Comparison of ENCODE assay signal across 19 cellular contexts in the genomic region with DNA sequence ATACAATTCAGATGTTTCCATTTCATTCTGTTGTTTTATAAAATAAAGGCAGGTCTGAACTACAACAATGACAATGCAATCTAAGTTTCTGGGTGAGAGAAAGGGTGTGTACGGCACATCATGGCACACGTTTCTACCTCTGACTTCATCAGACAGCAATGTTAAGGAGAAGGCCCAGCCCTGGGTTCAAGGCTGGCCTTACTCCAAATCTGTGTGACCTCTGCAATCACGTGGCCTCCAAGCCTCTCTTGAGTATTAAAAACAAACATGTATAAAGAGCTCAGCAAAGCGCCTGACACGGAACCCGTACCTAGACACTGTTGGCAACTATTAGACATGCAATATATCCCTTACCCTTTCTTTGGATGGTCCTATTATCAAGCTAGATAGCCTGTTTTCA.
A peak's percentile ranks its signal among the peaks of the same experiment; 100 is the strongest.
DNase-seq lines count a peak whose midpoint lies in the region; ATAC-seq and TF ChIP-seq lines count a peak whose summit lies in the region.
"Had no signal": no experiment of that assay in that cellular context is flagged by ENCODE, and none has a peak within 500 bp of the region (broad histone marks: within the 10 kb centered on the region; RNA-seq: fewer than 3 reads in every experiment).

No MANE protein-coding gene starts in this region.

- H2BK12ac ChIP-seq in neuronal stem cell (ENCODE audit: low read length), result no peak overlapping the region

- H3K4ac ChIP-seq in neuronal stem cell (ENCODE audit: low read length), result no peak overlapping the region

- H3K27me3 ChIP-seq in lung (ENCODE audit: control insufficient read depth, insufficient read depth), result no peaks in the 10 kb centered on the region
- no peaks in the 10 kb centered on the region for H3K27me3 ChIP-seq in neuronal stem cell (ENCODE audit: control insufficient read depth in 3 of 3, insufficient read depth in 3 of 3, low read depth in 1 of 3, low read length in 3 of 3)

- WGBS in lung, 2 donors, result 69 to 92% methylated on average over 6 of the region's 6 CpGs
- no CpG with 5 or more reads among the region's 6 CpGs for WGBS in neuronal stem cell (ENCODE audit: extremely low coverage in 2 of 2, insufficient read length in 2 of 2, insufficient replicate concordance in 1 of 2), 2 donors

- no peak overlapping the region for H3K23ac ChIP-seq in neuronal stem cell (ENCODE audit: low read depth, low read length, poor library complexity)

- H3K36me3 ChIP-seq in lung (ENCODE audit: control insufficient read depth in 2 of 2, insufficient read depth in 2 of 2, low read length in 2 of 2), result peaks cover 11 to 63% of the 10 kb centered on the region in 2 donors
- peaks cover 62 to 98% of the 10 kb centered on the region in 2 donors for H3K36me3 ChIP-seq in neuronal stem cell (replicated peaks in 1 of 2; ENCODE audit: control insufficient read depth in 2 of 2, insufficient read depth in 2 of 2, low read length in 2 of 2)

- H3K9me3 Mint-ChIP-seq in activated T-helper 1 cell treated with anti-CD3 and anti-CD28 coated beads, Interleukin-12 subunit alpha, Interleukin-12 subunit beta, Interleukin-2, Interleukin-4 antibody, amounts not matched to agents 30 ng/mL and 10 ng/mL and 1 ng/mL, durations not matched to agents 14 hours and 24 hours and 36 hours, result no peaks in the 10 kb centered on the region
- H3K9me3 Mint-ChIP-seq in central memory CD8-positive, alpha-beta T cell, result no peaks in the 10 kb centered on the region
- H3K9me3 Mint-ChIP-seq in stimulated activated memory B cell treated with anti-CD40 and anti-IgM and Interleukin-4, amounts not matched to agents 10 μg/mL and 1 μg/mL and 100 μg/mL, for 72 hours, result no peaks in the 10 kb centered on the region
- H3K9me3 Mint-ChIP-seq in activated CD4-positive, alpha-beta T cell treated with anti-CD3 and anti-CD28 coated beads, Interleukin-2, amount 10 ng/mL, durations not matched to agents 7 days and 5 days, result no peaks in the 10 kb centered on the region
- H3K9me3 Mint-ChIP-seq: CD4-positive, CD25-positive, alpha-beta regulatory T cell; GM23338 had no signal

- no peak overlapping the region for H3K9ac ChIP-seq in neuronal stem cell (ENCODE audit: low read depth, low read length, poor library complexity)

- POLR2A ChIA-PET in activated CD4-positive, alpha-beta T cell treated with anti-CD3 and anti-CD28 coated beads, Interleukin-2, amount 10 ng/mL, durations not matched to agents 7 days and 5 days (lab: Charles Lee), result no interaction called here

- H3K27ac ChIP-seq in lung (ENCODE audit: low read depth in 1 of 2, low read length in 1 of 2) (peak overlapping the region in 1 of 2 donors; percentile 3), neuronal stem cell (replicated peaks; ENCODE audit: low read length) (no peak overlapping the region)

- H3K36me3 Mint-ChIP-seq in activated T-helper 1 cell treated with anti-CD3 and anti-CD28 coated beads, Interleukin-12 subunit alpha, Interleukin-12 subunit beta, Interleukin-2, Interleukin-4 antibody, amounts not matched to agents 30 ng/mL and 10 ng/mL and 1 ng/mL, durations not matched to agents 14 hours and 24 hours and 36 hours (ENCODE audit: low read depth), result peaks cover 56% of the 10 kb centered on the region
- peaks cover 61% of the 10 kb centered on the region for H3K36me3 Mint-ChIP-seq in central memory CD8-positive, alpha-beta T cell (ENCODE audit: insufficient read depth)
- peaks cover 68% of the 10 kb centered on the region for H3K36me3 Mint-ChIP-seq in stimulated activated memory B cell treated with anti-CD40 and anti-IgM and Interleukin-4, amounts not matched to agents 10 μg/mL and 1 μg/mL and 100 μg/mL, for 72 hours
- peaks cover 40% of the 10 kb centered on the region for H3K36me3 Mint-ChIP-seq in activated CD4-positive, alpha-beta T cell treated with anti-CD3 and anti-CD28 coated beads, Interleukin-2, amount 10 ng/mL, durations not matched to agents 7 days and 5 days (ENCODE audit: low read depth)

- H3K4me2 ChIP-seq in neuronal stem cell (ENCODE audit: insufficient read depth, low read length, poor library complexity, severe bottlenecking), result no peak overlapping the region
- H3K4me2 ChIP-seq: GM23338 had no signal

- no peak overlapping the region for H2BK15ac ChIP-seq in neuronal stem cell (ENCODE audit: low read length)

- H4K91ac ChIP-seq in neuronal stem cell (ENCODE audit: low read depth, low read length, poor library complexity), result no peak overlapping the region

- peaks cover 2% of the 10 kb centered on the region for H3K79me1 ChIP-seq in neuronal stem cell (ENCODE audit: low read depth, low read length)

- H2BK5ac ChIP-seq in neuronal stem cell (ENCODE audit: low read length), result no peak overlapping the region

- CTCF ChIA-PET in activated CD4-positive, alpha-beta T cell treated with anti-CD3 and anti-CD28 coated beads, Interleukin-2, amount 10 ng/mL, durations not matched to agents 7 days and 5 days (lab: Charles Lee), result interaction anchor here (0.8 kb wide), 1 partner anchor 13 kb away, joined by 3 read pairs; no protein-coding TSS in a partner anchor

- intact Hi-C loops in activated T-helper 1 cell treated with anti-CD3 and anti-CD28 coated beads, Interleukin-12 subunit alpha, Interleukin-12 subunit beta, Interleukin-2, Interleukin-4 antibody, amounts not matched to agents 30 ng/mL and 10 ng/mL and 1 ng/mL, durations not matched to agents 14 hours and 24 hours and 36 hours (cut with micrococcal nuclease), result no loop called here

- peaks cover 10% of the 10 kb centered on the region for H3K4me1 Mint-ChIP-seq in activated T-helper 1 cell treated with anti-CD3 and anti-CD28 coated beads, Interleukin-12 subunit alpha, Interleukin-12 subunit beta, Interleukin-2, Interleukin-4 antibody, amounts not matched to agents 30 ng/mL and 10 ng/mL and 1 ng/mL, durations not matched to agents 14 hours and 24 hours and 36 hours (ENCODE audit: low read depth)
- peaks cover 13% of the 10 kb centered on the region for H3K4me1 Mint-ChIP-seq in central memory CD8-positive, alpha-beta T cell
- peaks cover 40% of the 10 kb centered on the region for H3K4me1 Mint-ChIP-seq in stimulated activated memory B cell treated with anti-CD40 and anti-IgM and Interleukin-4, amounts not matched to agents 10 μg/mL and 1 μg/mL and 100 μg/mL, for 72 hours
- peaks cover 20% of the 10 kb centered on the region for H3K4me1 Mint-ChIP-seq in activated CD4-positive, alpha-beta T cell treated with anti-CD3 and anti-CD28 coated beads, Interleukin-2, amount 10 ng/mL, durations not matched to agents 7 days and 5 days
- H3K4me1 Mint-ChIP-seq: GM23338 had no signal

- no peak overlapping the region for H3K14ac ChIP-seq in neuronal stem cell (ENCODE audit: low read length)

- no peak overlapping the region for H3K4me3 Mint-ChIP-seq in activated T-helper 1 cell treated with anti-CD3 and anti-CD28 coated beads, Interleukin-12 subunit alpha, Interleukin-12 subunit beta, Interleukin-2, Interleukin-4 antibody, amounts not matched to agents 30 ng/mL and 10 ng/mL and 1 ng/mL, durations not matched to agents 14 hours and 24 hours and 36 hours
- H3K4me3 Mint-ChIP-seq in central memory CD8-positive, alpha-beta T cell, result no peak overlapping the region
- H3K4me3 Mint-ChIP-seq in stimulated activated memory B cell treated with anti-CD40 and anti-IgM and Interleukin-4, amounts not matched to agents 10 μg/mL and 1 μg/mL and 100 μg/mL, for 72 hours, result no peak overlapping the region
- no peak overlapping the region for H3K4me3 Mint-ChIP-seq in activated CD4-positive, alpha-beta T cell treated with anti-CD3 and anti-CD28 coated beads, Interleukin-2, amount 10 ng/mL, durations not matched to agents 7 days and 5 days
- H3K4me3 Mint-ChIP-seq: CD4-positive, CD25-positive, alpha-beta regulatory T cell; GM23338 had no signal

- H2BK120ac ChIP-seq in neuronal stem cell (ENCODE audit: low read depth, low read length), result no peak overlapping the region

- DNase-seq in activated T-helper 1 cell treated with anti-CD3 and anti-CD28 coated beads, Interleukin-12 subunit alpha, Interleukin-12 subunit beta, Interleukin-2, Interleukin-4 antibody, amounts not matched to agents 30 ng/mL and 10 ng/mL and 1 ng/mL, durations not matched to agents 14 hours and 24 hours and 36 hours (ENCODE audit: low spot score), result no peak
- DNase-seq in central memory CD8-positive, alpha-beta T cell (ENCODE audit: low spot score in 2 of 2), result no peak
- DNase-seq in lung (ENCODE audit: low spot score) (peak; percentile 64), DMS53 (lab: John Stamatoyannopoulos, UW) (no peak), neuronal stem cell (ENCODE audit: low spot score) (no peak)
- no peak for DNase-seq in activated CD4-positive, alpha-beta T cell treated with anti-CD3 and anti-CD28 coated beads, Interleukin-2, amount 10 ng/mL, durations not matched to agents 7 days and 5 days
- DNase-seq: Caco-2; CD4-positive, CD25-positive, alpha-beta regulatory T cell; KBM-7; NCI-H1417 treated with DMSO at 0.1 percent for 48 hours; NCI-H1930; NCI-H2171; NCI-H446; NK-92 treated with Interleukin-12 subunit alpha and Interleukin-12 subunit beta, amount 100 ng/mL, for 24 hours; SHP77 treated with DMSO at 0.1 percent for 48 hours had no signal

- no peak overlapping the region for H4K8ac ChIP-seq in neuronal stem cell (ENCODE audit: low read depth, low read length)

- no peak for TF ChIP-seq CTCF in lung (IDR thresholded peaks at IDR 0.05; ENCODE audit: control extremely low read depth, extremely low read depth)

- H3K9me3 ChIP-seq in lung (ENCODE audit: control insufficient read depth in 2 of 2, insufficient read depth in 1 of 2, low read length in 1 of 2) (no peaks in the 10 kb centered on the region), neuronal stem cell (replicated peaks in 1 of 2; ENCODE audit: control insufficient read depth in 2 of 2, insufficient read depth in 1 of 2, low read depth in 1 of 2, low read length in 2 of 2) (no peaks in the 10 kb centered on the region)
- H3K9me3 ChIP-seq: Caco-2 had no signal

- H3K4me3 ChIP-seq in lung, result no peak overlapping the region
- H3K4me3 ChIP-seq in neuronal stem cell (ENCODE audit: low read length in 2 of 2), result no peak overlapping the region
- H3K4me3 ChIP-seq: GM23338 had no signal

- H3K4me1 ChIP-seq in lung (ENCODE audit: control insufficient read depth in 2 of 2, insufficient read depth in 2 of 2, low read length in 2 of 2) (peaks cover 9 to 14% of the 10 kb centered on the region in 2 donors), neuronal stem cell (ENCODE audit: control insufficient read depth in 2 of 2, insufficient read depth in 1 of 2, low read depth in 1 of 2, low read length in 2 of 2) (no peaks in the 10 kb centered on the region)
- H3K4me1 ChIP-seq: Caco-2 had no signal

- H3K27ac Mint-ChIP-seq in activated T-helper 1 cell treated with anti-CD3 and anti-CD28 coated beads, Interleukin-12 subunit alpha, Interleukin-12 subunit beta, Interleukin-2, Interleukin-4 antibody, amounts not matched to agents 30 ng/mL and 10 ng/mL and 1 ng/mL, durations not matched to agents 14 hours and 24 hours and 36 hours, result peak overlapping the region; percentile 52
- peak overlapping the region; percentile 49 for H3K27ac Mint-ChIP-seq in central memory CD8-positive, alpha-beta T cell (ENCODE audit: low read depth)
- peak overlapping the region; percentile 78 for H3K27ac Mint-ChIP-seq in stimulated activated memory B cell treated with anti-CD40 and anti-IgM and Interleukin-4, amounts not matched to agents 10 μg/mL and 1 μg/mL and 100 μg/mL, for 72 hours
- H3K27ac Mint-ChIP-seq in activated CD4-positive, alpha-beta T cell treated with anti-CD3 and anti-CD28 coated beads, Interleukin-2, amount 10 ng/mL, durations not matched to agents 7 days and 5 days, result no peak overlapping the region
- H3K27ac Mint-ChIP-seq: GM23338 had no signal

- ATAC-seq in central memory CD8-positive, alpha-beta T cell (replicated peaks; ENCODE audit: extremely low read depth, poor library complexity, severe bottlenecking), result no peak
- ATAC-seq in lung (ENCODE audit: insufficient read depth, low FRiP score), result no peak
- ATAC-seq in stimulated activated memory B cell treated with anti-CD40 and anti-IgM and Interleukin-4, amounts not matched to agents 10 μg/mL and 1 μg/mL and 100 μg/mL, for 72 hours, result no peak
- ATAC-seq: GM23338, HCT116 had no signal

- H3K18ac ChIP-seq in neuronal stem cell (ENCODE audit: low read length), result no peak overlapping the region

- H3K27me3 Mint-ChIP-seq in activated T-helper 1 cell treated with anti-CD3 and anti-CD28 coated beads, Interleukin-12 subunit alpha, Interleukin-12 subunit beta, Interleukin-2, Interleukin-4 antibody, amounts not matched to agents 30 ng/mL and 10 ng/mL and 1 ng/mL, durations not matched to agents 14 hours and 24 hours and 36 hours (ENCODE audit: insufficient read depth), result no peaks in the 10 kb centered on the region
- H3K27me3 Mint-ChIP-seq in central memory CD8-positive, alpha-beta T cell, result no peaks in the 10 kb centered on the region
- H3K27me3 Mint-ChIP-seq in stimulated activated memory B cell treated with anti-CD40 and anti-IgM and Interleukin-4, amounts not matched to agents 10 μg/mL and 1 μg/mL and 100 μg/mL, for 72 hours, result no peaks in the 10 kb centered on the region
- H3K27me3 Mint-ChIP-seq in activated CD4-positive, alpha-beta T cell treated with anti-CD3 and anti-CD28 coated beads, Interleukin-2, amount 10 ng/mL, durations not matched to agents 7 days and 5 days, result no peaks in the 10 kb centered on the region
- H3K27me3 Mint-ChIP-seq: B cell; CD4-positive, CD25-positive, alpha-beta regulatory T cell had no signal

- H2AFZ ChIP-seq in neuronal stem cell (ENCODE audit: low read length), result no peak overlapping the region
- H2AFZ ChIP-seq: GM23338 had no signal

- H2AK5ac ChIP-seq in neuronal stem cell (ENCODE audit: low read depth, low read length), result no peak overlapping the region
